8 cellular contexts compared by ENCODE assay signal in genomic region chr1:240611619-240612490, GRCh38. TPM values are rescaled to one million over a fixed set of nuclear protein-coding genes. Genes with fewer than 3 reads are reported as not detected.
DNase-seq lines count a peak whose midpoint lies in the region; ATAC-seq and TF ChIP-seq lines count a peak whose summit lies in the region.

Gene GREM2 (minus strand): TSS chr1:240612155. CDS start chr1:240493475, 118,680 bp downstream.

- peaks cover 48% of the 10 kb centered on the region for H3K27me3 ChIP-seq in OCI-LY3 (ENCODE audit: low read depth, low read length)
- no peaks in the 10 kb centered on the region for H3K27me3 ChIP-seq in adipocyte (replicated peaks; ENCODE audit: control insufficient read depth, insufficient read depth, low read length)
- H3K27me3 ChIP-seq in prostate gland (replicated peaks; ENCODE audit: insufficient read depth): no peaks in the 10 kb centered on the region

- peak within 1 kb of the TSS; percentile 9 for H2AFZ ChIP-seq in OCI-LY3 (ENCODE audit: low read depth, low read length)

- WGBS in prostate gland: under 1% methylated on average over 40 of the region's 40 CpGs

- H3K27ac ChIP-seq in OCI-LY3 (ENCODE audit: low read length) (no peak within 1 kb of the TSS), prostate gland (peak within 1 kb of the TSS; percentile 59 to 68)

- no peak for TF ChIP-seq POLR2A in prostate gland (IDR thresholded peaks at IDR 0.05)

- no peaks in the 10 kb centered on the region for H3K79me2 ChIP-seq in OCI-LY3 (ENCODE audit: low read length)

- H3K4me1 ChIP-seq in OCI-LY3 (ENCODE audit: low read length) (peaks cover 17% of the 10 kb centered on the region), adipocyte (ENCODE audit: control insufficient read depth, insufficient read depth, low read length) (peaks cover 17% of the 10 kb centered on the region), prostate gland (replicated peaks) (no peaks in the 10 kb centered on the region)

- peak within 1 kb of the TSS; percentile 63 for H3K4me2 ChIP-seq in OCI-LY3 (ENCODE audit: low read length)

- H3K9me3 ChIP-seq in OCI-LY3 (ENCODE audit: insufficient read depth, low read length) (no peaks in the 10 kb centered on the region), adipocyte (ENCODE audit: control insufficient read depth, low read length) (no peaks in the 10 kb centered on the region), prostate gland (no peaks in the 10 kb centered on the region)

- H3K9ac ChIP-seq in OCI-LY3 (ENCODE audit: low read length) (peak within 1 kb of the TSS; percentile 34), adipocyte (ENCODE audit: low read length) (peak within 1 kb of the TSS; percentile 87)

- peak within 1 kb of the TSS; percentile 80 for H3K4me3 ChIP-seq in OCI-LY3 (ENCODE audit: low read length)
- peak within 1 kb of the TSS; percentile 99 for H3K4me3 ChIP-seq in adipocyte (ENCODE audit: low read length)
- H3K4me3 ChIP-seq in prostate gland: peak within 1 kb of the TSS; percentile 35 to 44

- H3K36me3 ChIP-seq in OCI-LY3 (replicated peaks; ENCODE audit: low read depth, low read length): no peaks in the 10 kb centered on the region
- H3K36me3 ChIP-seq in adipocyte (ENCODE audit: control insufficient read depth, insufficient read depth, low read length, severe bottlenecking): no peaks in the 10 kb centered on the region
- no peaks in the 10 kb centered on the region for H3K36me3 ChIP-seq in prostate gland

- intact Hi-C loops in prostate gland (cut with DNase I): no loop called here

- H4K20me1 ChIP-seq in OCI-LY3 (ENCODE audit: insufficient read depth, low read length): no peaks in the 10 kb centered on the region

- TF ChIP-seq CTCF in OCI-LY3 (IDR thresholded peaks at IDR 0.05; ENCODE audit: low read depth, low read length): no peak
- TF ChIP-seq CTCF in prostate gland (IDR thresholded peaks at IDR 0.05): no peak

- DNase-seq in Ammon's horn (ENCODE audit: low spot score) (peak; percentile 44), adipocyte (ENCODE audit: low read depth) (peak; percentile 90), hepatic stellate cell (ENCODE audit: low spot score) (peak; percentile 73), prostate gland (ENCODE audit: low spot score) (peak; percentile 19), NOMO-1 (lab: John Stamatoyannopoulos, UW; ENCODE audit: unreplicated experiment in 2 of 2) (no peak)

- peak; percentile 89 for ATAC-seq in GM19035 (IDR thresholded peaks at IDR 0.05; ENCODE audit: unreplicated experiment)
- peak; percentile 93 for ATAC-seq in HG03196 (IDR thresholded peaks at IDR 0.05; ENCODE audit: unreplicated experiment)

RNA-seq across cellular contexts. Expression of gene GREM2, which starts in this region (rescaled TPM):
- total RNA-seq in prostate gland: 1 to 10 TPM; 1.6 TPM

Comparison
In these comparisons a context has a peak if more than half of its experiments do, and no peak if none do; other contexts are left out.
1. DNase-seq: peak in Ammon's horn (single experiment), adipocyte (single experiment), hepatic stellate cell (single experiment) and prostate gland (single experiment); none in NOMO-1 (0 of 2).
2. H3K4me3 ChIP-seq: peak in every context shown above with its lines; median percentile 99 in adipocyte; 80 in OCI-LY3; 40 in prostate gland.